8 cellular contexts compared by ENCODE assay signal in genomic region chr1:1430114-1430982, GRCh38. TPM values are rescaled to one million over a fixed set of nuclear protein-coding genes. Genes with fewer than 3 reads are reported as not detected.
A peak's percentile ranks its signal among the peaks of the same experiment; 100 is the strongest.
DNase-seq lines count a peak whose midpoint lies in the region; ATAC-seq and TF ChIP-seq lines count a peak whose summit lies in the region.

No MANE protein-coding gene starts in this region.

- DNase-seq in C1 segment of cervical spinal cord (lab: John Stamatoyannopoulos, UW) = peak in 12 of 14 donors; percentile 10 to 79 (median 64)
- DNase-seq in NCI-H82 (lab: John Stamatoyannopoulos, UW) = peak; percentile 97
- peak; percentile 76 for DNase-seq in fibroblast of villous mesenchyme (ENCODE audit: low read depth)
- DNase-seq in osteoblast (ENCODE audit: insufficient read length, low spot score, missing footprints) = peak; percentile 99
- no peak for DNase-seq in foreskin melanocyte
- DNase-seq in NCI-H774 (lab: John Stamatoyannopoulos, UW) = no peak

- H3K9me3 ChIP-seq in osteoblast (ENCODE audit: low read depth, low read length) = no peaks in the 10 kb centered on the region

- H3K4me1 ChIP-seq in osteoblast (ENCODE audit: insufficient read depth, low read length) = peaks cover 13% of the 10 kb centered on the region

- no peak for ATAC-seq in GM19397 (IDR thresholded peaks at IDR 0.05; ENCODE audit: unreplicated experiment)
- ATAC-seq in HG03432 (IDR thresholded peaks at IDR 0.05; ENCODE audit: unreplicated experiment) = no peak

- H3K27ac ChIP-seq in osteoblast (ENCODE audit: low read depth, low read length) = peak overlapping the region; percentile 51

- no peaks in the 10 kb centered on the region for H3K36me3 ChIP-seq in osteoblast (ENCODE audit: insufficient read depth, low read length)

- no peaks in the 10 kb centered on the region for H3K79me2 ChIP-seq in osteoblast (ENCODE audit: insufficient read depth, low read length)

- H4K20me1 ChIP-seq in osteoblast (ENCODE audit: insufficient read depth, low read length) = no peaks in the 10 kb centered on the region

- H3K4me3 ChIP-seq in fibroblast of villous mesenchyme (ENCODE audit: low read depth, low read length) (no peak overlapping the region), osteoblast (ENCODE audit: insufficient read depth, low read length) (peak overlapping the region; percentile 42)

- H3K27me3 ChIP-seq in osteoblast (ENCODE audit: insufficient read depth, low read length) = peaks cover 5% of the 10 kb centered on the region

- peak; percentile 33 for TF ChIP-seq CTCF in fibroblast of villous mesenchyme (IDR thresholded peaks at IDR 0.05; ENCODE audit: insufficient read depth, low read depth, low read length)
- peak; percentile 25 for TF ChIP-seq CTCF in osteoblast (IDR thresholded peaks at IDR 0.05; ENCODE audit: extremely low read depth, low read depth, low read length)

- H2AFZ ChIP-seq in osteoblast (ENCODE audit: low read length) = peak overlapping the region; percentile 89

- H3K4me2 ChIP-seq in osteoblast (ENCODE audit: insufficient read depth, low read length) = peak overlapping the region; percentile 66

RNA-seq across cellular contexts. Expression of gene VWA1, which starts 5.1 kb away (rescaled TPM):
- total RNA-seq in fibroblast of villous mesenchyme (5.6 and 6.8 TPM in 2 replicates), osteoblast (2.4 and 4.3 TPM in 2 replicates)

RNA-seq across cellular contexts. Expression of gene ANKRD65, which starts 9.3 kb away (rescaled TPM):
- total RNA-seq in fibroblast of villous mesenchyme (0.43 and 1.6 TPM in 2 replicates), osteoblast (1.2 and 1.8 TPM in 2 replicates)

RNA-seq across cellular contexts. Expression of gene ATAD3C, which starts 19.1 kb away (rescaled TPM):
- total RNA-seq in fibroblast of villous mesenchyme (under 0.01 and 0.32 TPM in 2 replicates), osteoblast (under 0.01 and 0.59 TPM in 2 replicates)

RNA-seq across cellular contexts. Expression of gene MRPL20, which starts 23.3 kb away (rescaled TPM):
- 85.5 and 96.6 TPM in 2 replicates for total RNA-seq in fibroblast of villous mesenchyme
- 53.9 and 58.9 TPM in 2 replicates for total RNA-seq in osteoblast

RNA-seq across cellular contexts. Expression of gene CCNL2, which starts 31.2 kb away (rescaled TPM):
- 94.7 and 130 TPM in 2 replicates for total RNA-seq in fibroblast of villous mesenchyme
- 138 and 139 TPM in 2 replicates for total RNA-seq in osteoblast

Comparison
In these comparisons a context has a peak if more than half of its experiments do, and no peak if none do; other contexts are left out.
1. DNase-seq: peak in C1 segment of cervical spinal cord (12 of 14), NCI-H82 (single experiment), fibroblast of villous mesenchyme (single experiment) and osteoblast (single experiment); none in foreskin melanocyte (single experiment) and NCI-H774 (single experiment).